8 cellular contexts compared by ENCODE assay signal in the genomic region with DNA sequence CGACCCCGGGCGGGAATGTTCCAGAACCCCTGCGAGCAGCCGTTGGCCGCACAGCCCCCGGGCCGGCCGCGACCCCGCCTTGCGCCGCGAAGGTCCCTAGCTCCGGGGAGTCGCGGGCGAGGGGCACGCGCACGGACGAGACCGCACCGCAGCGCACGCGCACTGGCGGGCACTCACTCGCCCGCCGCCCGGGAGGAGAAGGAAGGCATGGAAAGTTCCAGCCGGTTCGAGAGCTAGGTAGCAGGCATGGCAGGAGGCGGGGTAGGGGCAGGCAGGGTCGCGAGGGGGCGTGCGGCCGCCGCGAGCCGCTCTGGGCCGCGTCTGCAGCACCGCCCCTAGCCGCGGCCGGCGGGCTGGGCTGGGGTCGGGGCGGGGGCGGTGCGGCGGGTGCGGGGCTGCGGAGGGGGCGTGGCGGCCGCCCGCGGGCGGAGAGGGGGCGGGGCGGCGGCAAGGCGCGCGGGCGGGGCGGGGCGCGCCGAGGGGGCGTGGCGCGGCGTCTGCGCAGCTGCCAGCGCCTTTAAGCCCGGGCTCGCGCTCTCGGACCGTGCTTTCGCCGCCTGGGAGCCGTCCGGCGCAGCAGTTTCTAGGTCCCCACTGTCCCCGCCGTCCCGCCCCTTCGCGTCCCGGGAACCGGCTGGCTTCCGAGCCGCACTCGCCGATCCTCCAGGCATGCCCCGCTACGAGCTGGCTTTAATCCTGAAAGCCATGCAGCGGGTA. TPM values are rescaled to one million over a fixed set of nuclear protein-coding genes. Genes with fewer than 3 reads are reported as not detected.
A peak's percentile ranks its signal among the peaks of the same experiment; 100 is the strongest.
DNase-seq lines count a peak whose midpoint lies in the region; TF ChIP-seq lines count a peak whose summit lies in the region.

Gene MRPS6 (plus strand): TSS at position 547 of the 717 bp plus-strand sequence. CDS start 123 bp downstream, at position 670.
Gene SLC5A3 (plus strand): TSS at position 547 of the 717 bp plus-strand sequence. CDS start 21,621 bp downstream, outside the sequence.

- peak within 1 kb of the TSS; percentile 72 for H3K9ac ChIP-seq in SU-DHL-6 (ENCODE audit: low read length)
- H3K9ac ChIP-seq in parathyroid adenoma = no peak within 1 kb of the TSS

- H4K20me1 ChIP-seq in SU-DHL-6 (ENCODE audit: low read depth, low read length) = no peaks in the 10 kb centered on the region; the same call in 1 of the 2 replicates

- CTCF ChIA-PET in GM10248 (lab: Yijun Ruan, JAX) = interaction anchor here (1.1 to 2.7 kb wide), 6 partner anchors 10 to 150 kb away, joined by 3 to 20 read pairs (median 7); no protein-coding TSS in a partner anchor

- TF ChIP-seq CTCF in GM10248 (IDR thresholded peaks at IDR 0.05; ENCODE audit: control extremely low read depth, extremely low read depth, low read depth, missing control alignments) = peak; percentile 24
- TF ChIP-seq CTCF in HFF-Myc (IDR thresholded peaks at IDR 0.05; ENCODE audit: low read depth, low read length, missing control alignments) = no peak
- no peak for TF ChIP-seq CTCF in SU-DHL-6 (IDR thresholded peaks at IDR 0.05; ENCODE audit: insufficient read depth, low read length, poor library complexity, severe bottlenecking)
- no peak for TF ChIP-seq CTCF in cardiac muscle cell (IDR thresholded peaks at IDR 0.05; ENCODE audit: low read depth, low read length)
- no peak for TF ChIP-seq CTCF in parathyroid adenoma (IDR thresholded peaks at IDR 0.05)
- peak in 2 of 6 experiments; percentile 11 to 53 for TF ChIP-seq CTCF in thyroid gland (IDR thresholded peaks at IDR 0.05)

- 0% methylated on average over 1 to 16 of the region's 104 CpGs for WGBS in thyroid gland, 2 donors

- peak; percentile 96 to 99 for TF ChIP-seq POLR2A in thyroid gland (IDR thresholded peaks at IDR 0.05)

- H3K9me3 ChIP-seq in SU-DHL-6 (ENCODE audit: insufficient read depth, low read length) = no peaks in the 10 kb centered on the region
- no peaks in the 10 kb centered on the region for H3K9me3 ChIP-seq in cardiac muscle cell (ENCODE audit: low read depth)
- H3K9me3 ChIP-seq in parathyroid adenoma (ENCODE audit: control insufficient read depth, low read length) = no peaks in the 10 kb centered on the region
- no peaks in the 10 kb centered on the region for H3K9me3 ChIP-seq in thyroid gland

- intact Hi-C loops in thyroid gland (cut with DNase I) = loop anchor here (10.0 kb wide), 1 partner anchor 158 kb away; the partner anchor contains the start of gene ATP5PO

- peak; percentile 91 for DNase-seq in GM10248 (ENCODE audit: extremely low spot score)
- peak; percentile 38 for DNase-seq in HFF-Myc (ENCODE audit: extremely low read depth, low read depth)
- peak; percentile 62 for DNase-seq in MV-4-11 (lab: John Stamatoyannopoulos, UW)
- DNase-seq in activated naive CD8-positive, alpha-beta T cell treated with anti-CD3 and anti-CD28 coated beads, Interleukin-2, amount 50 U/mL, for 16 hours (ENCODE audit: low read depth, low spot score) = peak; percentile 35
- peak; percentile 88 to 94 for DNase-seq in cardiac muscle cell (ENCODE audit: low read depth in 1 of 2, low spot score in 1 of 2)
- peak; percentile 87 to 91 for DNase-seq in thyroid gland

- POLR2A ChIA-PET in GM10248 (lab: Yijun Ruan, JAX) = interaction anchor here (0.5 to 2.1 kb wide), 13 partner anchors 11 to 712 kb away, joined by 3 to 14 read pairs (median 6); no protein-coding TSS in a partner anchor

- H3K79me2 ChIP-seq in SU-DHL-6 (ENCODE audit: insufficient read depth, low read length) = peaks cover 40% of the 10 kb centered on the region
- H3K79me2 ChIP-seq in parathyroid adenoma = no peaks in the 10 kb centered on the region

- H2AFZ ChIP-seq in SU-DHL-6 (ENCODE audit: low read depth, low read length, severe bottlenecking) = peak within 1 kb of the TSS; percentile 88
- H2AFZ ChIP-seq in parathyroid adenoma = peak within 1 kb of the TSS; percentile 93

- H3K27ac ChIP-seq in SU-DHL-6 (ENCODE audit: low read depth, low read length) = peak within 1 kb of the TSS; percentile 49; the same call in 1 of the 2 replicates
- peak within 1 kb of the TSS; percentile 96 for H3K27ac ChIP-seq in cardiac muscle cell
- peak within 1 kb of the TSS; percentile 54 for H3K27ac ChIP-seq in parathyroid adenoma
- H3K27ac ChIP-seq in thyroid gland = peak within 1 kb of the TSS; percentile 89 to 100 (median 90)

- H3K27me3 ChIP-seq in SU-DHL-6 (ENCODE audit: low read length) = no peaks in the 10 kb centered on the region
- H3K27me3 ChIP-seq in cardiac muscle cell = no peaks in the 10 kb centered on the region
- H3K27me3 ChIP-seq in parathyroid adenoma (ENCODE audit: control insufficient read depth, insufficient read depth, low read length) = no peaks in the 10 kb centered on the region
- H3K27me3 ChIP-seq in thyroid gland = no peaks in the 10 kb centered on the region

- peaks cover 37% of the 10 kb centered on the region for H3K4me1 ChIP-seq in cardiac muscle cell (ENCODE audit: low read depth)
- H3K4me1 ChIP-seq in parathyroid adenoma = peaks cover 3% of the 10 kb centered on the region
- H3K4me1 ChIP-seq in thyroid gland = peaks cover 8 to 12% of the 10 kb centered on the region in 2 donors

- H3K4me3 ChIP-seq in HFF-Myc (replicated peaks; ENCODE audit: low read depth, low read length) (peak within 1 kb of the TSS; percentile 73), SU-DHL-6 (ENCODE audit: insufficient read depth, low read length, poor library complexity, severe bottlenecking) (peak within 1 kb of the TSS; percentile 85), cardiac muscle cell (peak within 1 kb of the TSS; percentile 77), parathyroid adenoma (ENCODE audit: low read depth, low read length) (peak within 1 kb of the TSS; percentile 72), thyroid gland (replicated peaks in 1 of 3) (peak within 1 kb of the TSS; percentile 45 to 61 (median 53))

- H3K9me2 ChIP-seq in SU-DHL-6 (replicated peaks; ENCODE audit: insufficient read depth, low read length) = no peaks in the 10 kb centered on the region

- H3K4me2 ChIP-seq in SU-DHL-6 (ENCODE audit: low read depth, low read length, poor library complexity, severe bottlenecking) (peak within 1 kb of the TSS; percentile 90), parathyroid adenoma (ENCODE audit: low read length) (peak within 1 kb of the TSS; percentile 93)

- H3F3A ChIP-seq in SU-DHL-6 (ENCODE audit: insufficient read depth) = 0 out of 2 replicates have a peak, but pooled peaks cover 3% of the 10 kb centered on the region

- H3K36me3 ChIP-seq in SU-DHL-6 (ENCODE audit: low read length) (no peaks in the 10 kb centered on the region), cardiac muscle cell (no peaks in the 10 kb centered on the region), parathyroid adenoma (ENCODE audit: control insufficient read depth, insufficient read depth, low read length) (no peaks in the 10 kb centered on the region), thyroid gland (no peaks in the 10 kb centered on the region)

RNA-seq across cellular contexts. Expression of gene MRPS6, which starts in this region (rescaled TPM):
- total RNA-seq in cardiac muscle cell (83.7 and 83.8 TPM in 2 replicates), thyroid gland (100 to 1,000 TPM in 1 of 4 donors, 10 to 100 TPM in 3; 64.9 to 104 (median 75.9) TPM)
- 314 and 335 TPM in 2 replicates for polyA plus RNA-seq in cardiac muscle cell

RNA-seq across cellular contexts. Expression of gene SLC5A3, which starts in this region (rescaled TPM):
- 11.5 and 17.0 TPM in 2 replicates for total RNA-seq in cardiac muscle cell
- polyA plus RNA-seq in cardiac muscle cell = 3.0 and 4.1 TPM in 2 replicates
- total RNA-seq in thyroid gland = 100 to 1,000 TPM; 125 to 171 (median 161) TPM

Comparison
In these comparisons a context has a peak if more than half of its experiments do, and no peak if none do; other contexts are left out.
1. Peak in every context shown above with its lines: DNase-seq, H3K4me3 ChIP-seq and H3K27ac ChIP-seq.
2. DNase-seq: peak in every context shown above with its lines; median percentile 91 in GM10248; 91 in cardiac muscle cell; 89 in thyroid gland; 62 in MV-4-11; 38 in HFF-Myc; 35 in activated naive CD8-positive, alpha-beta T cell treated with anti-CD3 and anti-CD28 coated beads, Interleukin-2, amount 50 U/mL, for 16 hours.